ENCODE assay signal across 26 cellular contexts in the genomic region with DNA sequence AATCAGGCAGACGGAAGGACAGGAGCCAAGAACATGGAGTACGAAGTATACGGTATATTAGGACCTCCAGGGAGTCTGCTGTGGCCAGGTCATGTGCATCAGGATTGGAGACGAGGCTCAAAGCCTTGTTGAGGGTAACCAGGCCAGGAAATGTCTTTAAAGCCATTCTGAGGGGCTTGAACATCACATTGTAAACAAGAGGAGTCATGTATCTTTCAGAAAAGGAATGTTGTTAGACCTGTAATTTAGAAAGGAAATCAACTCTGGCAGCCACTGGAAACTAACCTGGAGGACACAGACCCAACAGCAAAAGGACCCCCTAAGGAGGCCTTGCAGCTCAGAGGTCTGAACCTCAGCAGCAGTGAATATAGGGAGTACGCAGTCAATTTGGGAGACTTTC. TPM values are rescaled to one million over a fixed set of nuclear protein-coding genes. Genes with fewer than 3 reads are reported as not detected.
DNase-seq lines count a peak whose midpoint lies in the region; ATAC-seq and TF ChIP-seq lines count a peak whose summit lies in the region.
"Had no signal": no experiment of that assay in that cellular context is flagged by ENCODE, and none has a peak within 500 bp of the region (broad histone marks: within the 10 kb centered on the region; RNA-seq: fewer than 3 reads in every experiment).

No MANE protein-coding gene starts in this region.

- H3F3A ChIP-seq in GM23338 (replicated peaks; ENCODE audit: low read depth) = no peaks in the 10 kb centered on the region

- H3K36me3 Mint-ChIP-seq in GM23338 (ENCODE audit: low read depth) (peaks cover 37% of the 10 kb centered on the region), type B pancreatic cell (peaks cover 11% of the 10 kb centered on the region)

- peaks cover 81% of the 10 kb centered on the region for H3K79me2 ChIP-seq in GM23338 (replicated peaks; ENCODE audit: insufficient read depth)

- H3K36me3 ChIP-seq in GM23338 (ENCODE audit: insufficient read depth) (peaks cover 8% of the 10 kb centered on the region), RWPE2 (ENCODE audit: low read depth) (peaks cover 96% of the 10 kb centered on the region)

- peak; percentile 33 for DNase-seq in GM23338 (ENCODE audit: low spot score)
- no peak for DNase-seq in RWPE2 (ENCODE audit: low spot score)
- DNase-seq in epithelial cell of esophagus (ENCODE audit: low read depth) = peak; percentile 32
- DNase-seq in type B pancreatic cell (ENCODE audit: extremely low spot score, unreplicated experiment) = no peak
- no peak for DNase-seq in dermis blood vessel endothelial cell
- no peak for DNase-seq in left lobe of liver (ENCODE audit: low spot score)
- DNase-seq: Calu3; CD8-positive, alpha-beta memory T cell; DMS79 treated with DMSO at 0.1 percent for 48 hours; GOT3; HCEC 1CT; Karpas-422; NCI-H1092; NCI-H1417 treated with DMSO at 0.1 percent for 48 hours; NCI-H1694 treated with DMSO at 0.1 percent for 48 hours; NCI-H2081 treated with DMSO at 0.1 percent for 48 hours; NCI-H446; NCI-H524 treated with DMSO at 0.1 percent for 48 hours; SHP77 treated with DMSO at 0.1 percent for 48 hours; T-helper 1 cell had no signal

- H4K20me1 ChIP-seq in GM23338 (replicated peaks; ENCODE audit: insufficient read depth) = peaks cover 41% of the 10 kb centered on the region

- H3K4me2 ChIP-seq in GM23338 = no peak overlapping the region

- no peak overlapping the region; the same call in 2 of the 3 replicates for H3K4me3 Mint-ChIP-seq in GM23338
- peak overlapping the region; percentile 55 for H3K4me3 Mint-ChIP-seq in type B pancreatic cell
- H3K4me3 Mint-ChIP-seq: B cell had no signal

- H3K9me2 ChIP-seq in GM23338 (ENCODE audit: insufficient read depth) = no peaks in the 10 kb centered on the region

- H3K27ac ChIP-seq in GM23338 (ENCODE audit: low read depth) (no peak overlapping the region; the same call in 1 of the 2 replicates), RWPE2 (ENCODE audit: poor library complexity, severe bottlenecking) (no peak overlapping the region)
- H3K27ac ChIP-seq: C4-2B, RWPE1 had no signal

- H3K27ac Mint-ChIP-seq in GM23338 (no peak overlapping the region), type B pancreatic cell (peak overlapping the region; percentile 62)
- H3K27ac Mint-ChIP-seq: CD8-positive, alpha-beta memory T cell had no signal

- no peak overlapping the region for H2AFZ ChIP-seq in GM23338

- H3K9me3 ChIP-seq in RWPE2 (ENCODE audit: severe bottlenecking) = no peaks in the 10 kb centered on the region

- H3K27me3 ChIP-seq in GM23338 (ENCODE audit: insufficient read depth) = no peaks in the 10 kb centered on the region
- H3K27me3 ChIP-seq in RWPE2 (ENCODE audit: insufficient read depth, poor library complexity, severe bottlenecking) = no peaks in the 10 kb centered on the region

- no peak overlapping the region for H3K4me3 ChIP-seq in GM23338
- H3K4me3 ChIP-seq in RWPE2 (ENCODE audit: severe bottlenecking) = no peak overlapping the region
- H3K4me3 ChIP-seq in epithelial cell of esophagus (ENCODE audit: low read length) = no peak overlapping the region

- no peak for ATAC-seq in GM23338
- ATAC-seq in RWPE2 (ENCODE audit: low read depth) = peak; percentile 38; the same call in 1 of the 3 replicates
- ATAC-seq in HG02973 (IDR thresholded peaks at IDR 0.05; ENCODE audit: unreplicated experiment) = no peak
- no peak for ATAC-seq in left lobe of liver
- ATAC-seq: HepG2, Panc1 had no signal

- peaks cover 6% of the 10 kb centered on the region for H3K27me3 Mint-ChIP-seq in GM23338 (ENCODE audit: insufficient read depth, low read depth, poor library complexity)
- no peaks in the 10 kb centered on the region for H3K27me3 Mint-ChIP-seq in type B pancreatic cell
- H3K27me3 Mint-ChIP-seq: B cell; CD8-positive, alpha-beta memory T cell had no signal

- TF ChIP-seq CTCF in GM23338 (conservative IDR thresholded peaks at IDR 0.05; ENCODE audit: low read depth in 2 of 2) (no peak), RWPE2 (IDR thresholded peaks at IDR 0.05; ENCODE audit: poor library complexity, severe bottlenecking) (no peak), epithelial cell of esophagus (IDR thresholded peaks at IDR 0.05; ENCODE audit: insufficient read depth, low read depth, low read length, missing control alignments) (no peak), type B pancreatic cell (conservative IDR thresholded peaks at IDR 0.05) (no peak)

- H3K4me1 Mint-ChIP-seq in GM23338 (peaks cover 17% of the 10 kb centered on the region), type B pancreatic cell (ENCODE audit: unreplicated experiment) (peaks cover 11% of the 10 kb centered on the region)

- H3K4me1 ChIP-seq in GM23338 (ENCODE audit: insufficient read depth) (no peaks in the 10 kb centered on the region; the same call in 1 of the 2 replicates), RWPE2 (ENCODE audit: insufficient read depth, poor library complexity, severe bottlenecking) (peaks cover 46% of the 10 kb centered on the region)

- H3K9me3 Mint-ChIP-seq in GM23338 (no peaks in the 10 kb centered on the region), type B pancreatic cell (no peaks in the 10 kb centered on the region)
- H3K9me3 Mint-ChIP-seq: CD8-positive, alpha-beta memory T cell had no signal

TF ChIP-seq in GM23338, 12 proteins besides CTCF, POLR2A, EP300 and RAD21 (continues in another document):
- TF ChIP-seq, protein P1, sequence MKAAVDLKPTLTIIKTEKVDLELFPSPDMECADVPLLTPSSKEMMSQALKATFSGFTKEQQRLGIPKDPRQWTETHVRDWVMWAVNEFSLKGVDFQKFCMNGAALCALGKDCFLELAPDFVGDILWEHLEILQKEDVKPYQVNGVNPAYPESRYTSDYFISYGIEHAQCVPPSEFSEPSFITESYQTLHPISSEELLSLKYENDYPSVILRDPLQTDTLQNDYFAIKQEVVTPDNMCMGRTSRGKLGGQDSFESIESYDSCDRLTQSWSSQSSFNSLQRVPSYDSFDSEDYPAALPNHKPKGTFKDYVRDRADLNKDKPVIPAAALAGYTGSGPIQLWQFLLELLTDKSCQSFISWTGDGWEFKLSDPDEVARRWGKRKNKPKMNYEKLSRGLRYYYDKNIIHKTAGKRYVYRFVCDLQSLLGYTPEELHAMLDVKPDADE (IDR thresholded peaks at IDR 0.05) = no peak
- no peak for TF ChIP-seq NANOG (IDR thresholded peaks at IDR 0.05; ENCODE audit: borderline replicate concordance)
- no peak for TF ChIP-seq EZH2 (IDR thresholded peaks at IDR 0.05; ENCODE audit: low read depth, unreplicated experiment)
- TF ChIP-seq JUNB (IDR thresholded peaks at IDR 0.05; ENCODE audit: unreplicated experiment) = no peak
- TF ChIP-seq ZNF114 (CRISPR knock-in tag; IDR thresholded peaks at IDR 0.05) = no peak
- TF ChIP-seq, protein P2, sequence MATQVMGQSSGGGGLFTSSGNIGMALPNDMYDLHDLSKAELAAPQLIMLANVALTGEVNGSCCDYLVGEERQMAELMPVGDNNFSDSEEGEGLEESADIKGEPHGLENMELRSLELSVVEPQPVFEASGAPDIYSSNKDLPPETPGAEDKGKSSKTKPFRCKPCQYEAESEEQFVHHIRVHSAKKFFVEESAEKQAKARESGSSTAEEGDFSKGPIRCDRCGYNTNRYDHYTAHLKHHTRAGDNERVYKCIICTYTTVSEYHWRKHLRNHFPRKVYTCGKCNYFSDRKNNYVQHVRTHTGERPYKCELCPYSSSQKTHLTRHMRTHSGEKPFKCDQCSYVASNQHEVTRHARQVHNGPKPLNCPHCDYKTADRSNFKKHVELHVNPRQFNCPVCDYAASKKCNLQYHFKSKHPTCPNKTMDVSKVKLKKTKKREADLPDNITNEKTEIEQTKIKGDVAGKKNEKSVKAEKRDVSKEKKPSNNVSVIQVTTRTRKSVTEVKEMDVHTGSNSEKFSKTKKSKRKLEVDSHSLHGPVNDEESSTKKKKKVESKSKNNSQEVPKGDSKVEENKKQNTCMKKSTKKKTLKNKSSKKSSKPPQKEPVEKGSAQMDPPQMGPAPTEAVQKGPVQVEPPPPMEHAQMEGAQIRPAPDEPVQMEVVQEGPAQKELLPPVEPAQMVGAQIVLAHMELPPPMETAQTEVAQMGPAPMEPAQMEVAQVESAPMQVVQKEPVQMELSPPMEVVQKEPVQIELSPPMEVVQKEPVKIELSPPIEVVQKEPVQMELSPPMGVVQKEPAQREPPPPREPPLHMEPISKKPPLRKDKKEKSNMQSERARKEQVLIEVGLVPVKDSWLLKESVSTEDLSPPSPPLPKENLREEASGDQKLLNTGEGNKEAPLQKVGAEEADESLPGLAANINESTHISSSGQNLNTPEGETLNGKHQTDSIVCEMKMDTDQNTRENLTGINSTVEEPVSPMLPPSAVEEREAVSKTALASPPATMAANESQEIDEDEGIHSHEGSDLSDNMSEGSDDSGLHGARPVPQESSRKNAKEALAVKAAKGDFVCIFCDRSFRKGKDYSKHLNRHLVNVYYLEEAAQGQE (IDR thresholded peaks at IDR 0.05; ENCODE audit: unreplicated experiment) = no peak
- TF ChIP-seq POLR2AphosphoS5 (IDR thresholded peaks at IDR 0.05; ENCODE audit: low read depth) = no peak
- no peak for TF ChIP-seq STAT1 (IDR thresholded peaks at IDR 0.05; ENCODE audit: unreplicated experiment)

RNA-seq across cellular contexts. Expression of a gene that starts 7.5 kb away (rescaled TPM):
- total RNA-seq in GM23338 (2014; rRNA removed; shearing (Covaris generic)) = 30.8 and 37.5 TPM in 2 replicates
- polyA plus RNA-seq in GM23338 (2016; fragmentation: Nextera tagmentation; extraction: Ambion mirVana) = 5.3 and 5.8 TPM in 2 replicates
- total RNA-seq in type B pancreatic cell (ENCODE audit: low replicate concordance) (14.9 and 27.4 TPM in 2 replicates), dermis blood vessel endothelial cell (0.14 and 0.68 TPM in 2 replicates), left lobe of liver (3.1 TPM)

Comparison
In these comparisons a context has a peak if more than half of its experiments do, and no peak if none do; other contexts are left out.
1. DNase-seq: peak in GM23338 (single experiment) and epithelial cell of esophagus (single experiment); none in RWPE2 (single experiment), type B pancreatic cell (single experiment), dermis blood vessel endothelial cell (single experiment) and left lobe of liver (single experiment).